In genomic region chr15:68783226-68784054, GRCh38 we compare ENCODE assay signal across 8 cellular contexts. TPM values are rescaled to one million over a fixed set of nuclear protein-coding genes. Genes with fewer than 3 reads are reported as not detected.
DNase-seq lines count a peak whose midpoint lies in the region; ATAC-seq and TF ChIP-seq lines count a peak whose summit lies in the region.

No MANE protein-coding gene starts in this region.

- no peaks in the 10 kb centered on the region for H4K20me1 ChIP-seq in fibroblast of lung (ENCODE audit: control insufficient read depth, extremely low read depth, insufficient read depth, low read length)

- H3K4me3 ChIP-seq in Caco-2 (ENCODE audit: low read depth, low read length) (no peak overlapping the region), MG63 (no peak overlapping the region), fibroblast of lung (replicated peaks in 1 of 4; ENCODE audit: control extremely low read depth in 1 of 4, insufficient read depth in 1 of 4, low read depth in 3 of 4, low read length in 4 of 4) (no peak overlapping the region), retinal pigment epithelial cell (ENCODE audit: low read length) (no peak overlapping the region)

- H3K27ac ChIP-seq in fibroblast of lung (ENCODE audit: insufficient read depth, low read length) = no peak overlapping the region

- no peak overlapping the region for H3K4me2 ChIP-seq in fibroblast of lung (ENCODE audit: extremely low read depth, insufficient read depth, low read length)

- peaks cover 11% of the 10 kb centered on the region for H3K4me1 Mint-ChIP-seq in Caco-2 (ENCODE audit: low read depth, unreplicated experiment)

- H3K36me3 ChIP-seq in Caco-2 (ENCODE audit: control insufficient read depth, insufficient read depth, low read length) = peaks cover 8% of the 10 kb centered on the region; the same call in 1 of the 2 replicates
- H3K36me3 ChIP-seq in MG63 = peaks cover 73% of the 10 kb centered on the region
- peaks cover 9% of the 10 kb centered on the region for H3K36me3 ChIP-seq in fibroblast of lung (ENCODE audit: control insufficient read depth, insufficient read depth, low read length)

- H3K27me3 Mint-ChIP-seq in Caco-2 (ENCODE audit: insufficient read depth, unreplicated experiment) = no peaks in the 10 kb centered on the region

- TF ChIP-seq CTCF in Caco-2 (IDR thresholded peaks at IDR 0.05; ENCODE audit: insufficient read depth in 1 of 2, low read depth in 1 of 2, low read length in 1 of 2, severe bottlenecking in 1 of 2, unreplicated experiment in 1 of 2) = peak; percentile 64 to 81
- peak; percentile 55 to 57 for TF ChIP-seq CTCF in fibroblast of lung (conservative IDR thresholded peaks at IDR 0.05 in 1 of 2, IDR thresholded peaks at IDR 0.05 in 1 of 2; ENCODE audit: low read depth in 1 of 2, low read length in 2 of 2)
- peak; percentile 76 for TF ChIP-seq CTCF in retinal pigment epithelial cell (conservative IDR thresholded peaks at IDR 0.05; ENCODE audit: low read depth, low read length)

- H3K79me2 ChIP-seq in fibroblast of lung (ENCODE audit: control insufficient read depth, insufficient read depth, low read length) = no peaks in the 10 kb centered on the region

- peaks cover 66% of the 10 kb centered on the region for H3K36me3 Mint-ChIP-seq in Caco-2 (ENCODE audit: insufficient read depth, unreplicated experiment)

- BruUV-seq in Caco-2 (replicated peaks; lab: Mats Ljungman, UMichigan) = no TSS peak

- DNase-seq in Caco-2 = peak; percentile 48 to 70
- DNase-seq in MG63 = peak; percentile 14
- DNase-seq in activated T-cell treated with anti-CD3 and anti-CD28 coated beads for 4 hours = peak; percentile 65
- no peak for DNase-seq in fibroblast of lung (ENCODE audit: low read depth in 2 of 2)
- no peak for DNase-seq in retinal pigment epithelial cell (ENCODE audit: low read depth)

- no peak overlapping the region for H2AFZ ChIP-seq in fibroblast of lung (ENCODE audit: low read length)

- no peak for ATAC-seq in GM21526 (IDR thresholded peaks at IDR 0.05; ENCODE audit: low FRiP score, unreplicated experiment)
- ATAC-seq in GM18502 (IDR thresholded peaks at IDR 0.05; ENCODE audit: poor library complexity, unreplicated experiment) = no peak
- ATAC-seq in HG02588 (IDR thresholded peaks at IDR 0.05; ENCODE audit: unreplicated experiment) = no peak

- H3K9me3 Mint-ChIP-seq in Caco-2 (ENCODE audit: unreplicated experiment) = no peaks in the 10 kb centered on the region

- no peak overlapping the region for H3K27ac Mint-ChIP-seq in Caco-2 (ENCODE audit: unreplicated experiment)

- intact Hi-C loops in Caco-2 (cut with micrococcal nuclease; ENCODE audit: unreplicated experiment) = loop anchor here (1.0 kb wide), 3 partner anchors 46 to 142 kb away; no protein-coding TSS in a partner anchor

- H3K9ac ChIP-seq in fibroblast of lung (ENCODE audit: insufficient read depth, low read length) = no peak overlapping the region

- H3K9me3 ChIP-seq in Caco-2 (no peaks in the 10 kb centered on the region), MG63 (no peaks in the 10 kb centered on the region), fibroblast of lung (ENCODE audit: control insufficient read depth, insufficient read depth, low read depth, low read length) (no peaks in the 10 kb centered on the region)

- CTCF ChIA-PET in Caco-2 (lab: Charles Lee) = interaction anchor here (1.0 to 3.3 kb wide), 3 partner anchors 34 to 92 kb away, joined by 3 to 24 read pairs (median 6); no protein-coding TSS in a partner anchor

- POLR2A ChIA-PET in Caco-2 (lab: Charles Lee) = no interaction called here

- H3K4me3 Mint-ChIP-seq in Caco-2 (ENCODE audit: unreplicated experiment) = no peak overlapping the region

- H3K27me3 ChIP-seq in Caco-2 (replicated peaks; ENCODE audit: control insufficient read depth, insufficient read depth, low read length) (no peaks in the 10 kb centered on the region), MG63 (no peaks in the 10 kb centered on the region), fibroblast of lung (ENCODE audit: control insufficient read depth, insufficient read depth, low read length) (no peaks in the 10 kb centered on the region)

- peaks cover 17% of the 10 kb centered on the region for H3K4me1 ChIP-seq in Caco-2
- no peaks in the 10 kb centered on the region for H3K4me1 ChIP-seq in fibroblast of lung (ENCODE audit: control insufficient read depth, extremely low read depth, insufficient read depth, low read length)

RNA-seq across cellular contexts. Expression of gene ANP32A, which starts 37.3 kb away (rescaled TPM):
- total RNA-seq in Caco-2 (2022) (169 and 178 TPM in 2 replicates), fibroblast of lung (46.2 and 47.7 TPM in 2 replicates)
- 44.3 and 47.5 TPM in 2 replicates for total RNA-seq in MG63 (2014; rRNA removed; shearing (Covaris generic); ENCODE audit: low replicate concordance)
- 53.1 and 54.7 TPM in 2 replicates for polyA plus RNA-seq in fibroblast of lung
- 111 and 134 TPM in 2 replicates for polyA plus RNA-seq in fibroblast of lung (2012)
- 6.4 and 13.6 TPM in 2 replicates for polyA minus RNA-seq in fibroblast of lung (ENCODE audit: low replicate concordance)

Comparison
In these comparisons a context has a peak if more than half of its experiments do, and no peak if none do; other contexts are left out.
1. DNase-seq: peak in Caco-2 (2 of 2), MG63 (single experiment) and activated T-cell treated with anti-CD3 and anti-CD28 coated beads for 4 hours (single experiment); none in fibroblast of lung (0 of 2) and retinal pigment epithelial cell (single experiment).
2. Peak in every context shown above with its lines, with median percentiles within 50 percentile points of each other: CTCF ChIP-seq.